10 cellular contexts compared by ENCODE assay signal in genomic region chr1:201917362-201918033, GRCh38. TPM values are rescaled to one million over a fixed set of nuclear protein-coding genes. Genes with fewer than 3 reads are reported as not detected.
DNase-seq lines count a peak whose midpoint lies in the region; ATAC-seq and TF ChIP-seq lines count a peak whose summit lies in the region.
"Had no signal": no experiment of that assay in that cellular context is flagged by ENCODE, and none has a peak within 500 bp of the region (broad histone marks: within the 10 kb centered on the region; RNA-seq: fewer than 3 reads in every experiment).

No MANE protein-coding gene starts in this region.

- H3K27me3 ChIP-seq in liver (ENCODE audit: control insufficient read depth in 4 of 4, insufficient read depth in 4 of 4, low read length in 3 of 4), result no peaks in the 10 kb centered on the region

- ATAC-seq in GM21786 (IDR thresholded peaks at IDR 0.05; ENCODE audit: unreplicated experiment), result no peak
- no peak for ATAC-seq in activated T-cell treated with anti-CD3 and anti-CD28 coated beads, Interleukin-2, amount 50 U/mL, for 72 hours (replicated peaks in 1 of 2)
- ATAC-seq in GM21723 (IDR thresholded peaks at IDR 0.05; ENCODE audit: unreplicated experiment), result no peak

- no peak for TF ChIP-seq CTCF in liver (IDR thresholded peaks at IDR 0.05; ENCODE audit: low read depth, low read length, missing input control)

- no peak overlapping the region for H3K4me3 Mint-ChIP-seq in activated T-cell treated with anti-CD3 and anti-CD28 coated beads, Interleukin-2, amount 50 U/mL, for 72 hours

- H3K27ac Mint-ChIP-seq in activated T-cell treated with anti-CD3 and anti-CD28 coated beads, Interleukin-2, amount 50 U/mL, for 72 hours, result no peak overlapping the region

- no peak for TF ChIP-seq RAD21 in liver (IDR thresholded peaks at IDR 0.05)

- H3K27ac ChIP-seq in cingulate gyrus (ENCODE audit: low read depth, low read length), result peak overlapping the region; percentile 60
- peak overlapping the region in 1 of 2 donors; percentile 18 for H3K27ac ChIP-seq in liver (ENCODE audit: low read depth in 1 of 2, low read length in 2 of 2)
- H3K27ac ChIP-seq in temporal lobe (ENCODE audit: low read depth, low read length), result peak overlapping the region; percentile 53

- no peaks in the 10 kb centered on the region for H3K9me3 ChIP-seq in liver (ENCODE audit: control insufficient read depth in 4 of 4, low read length in 3 of 4)

- peaks cover 0 to 3% (median 0%) of the 10 kb centered on the region in 4 donors for H3K4me1 ChIP-seq in liver (ENCODE audit: control insufficient read depth in 4 of 4, insufficient read depth in 4 of 4, low read length in 3 of 4)

- WGBS in liver, result 86% methylated on average over 7 of the region's 7 CpGs

- H3K4me3 ChIP-seq in liver (ENCODE audit: low read depth in 1 of 3, low read length in 3 of 3), result no peak overlapping the region

- H3K9me3 Mint-ChIP-seq in activated T-cell treated with anti-CD3 and anti-CD28 coated beads, Interleukin-2, amount 50 U/mL, for 72 hours, result no peaks in the 10 kb centered on the region

- H3K4me1 Mint-ChIP-seq in activated T-cell treated with anti-CD3 and anti-CD28 coated beads, Interleukin-2, amount 50 U/mL, for 72 hours (ENCODE audit: low read depth), result no peaks in the 10 kb centered on the region

- no peaks in the 10 kb centered on the region for H3K36me3 Mint-ChIP-seq in activated T-cell treated with anti-CD3 and anti-CD28 coated beads, Interleukin-2, amount 50 U/mL, for 72 hours (ENCODE audit: insufficient read depth in 2 of 2)

- H3K9ac ChIP-seq in liver (ENCODE audit: low read depth in 1 of 2, low read length in 2 of 2), result no peak overlapping the region

- no peaks in the 10 kb centered on the region for H3K36me3 ChIP-seq in liver (ENCODE audit: control insufficient read depth in 4 of 4, insufficient read depth in 3 of 4, low read depth in 1 of 4, low read length in 3 of 4)

- DNase-seq in LHCN-M2 (ENCODE audit: low read depth) (peak; percentile 91), NCI-H187 treated with DMSO at 0.1 percent for 48 hours (lab: John Stamatoyannopoulos, UW) (no peak)
- DNase-seq in activated T-cell treated with anti-CD3 and anti-CD28 coated beads, Interleukin-2, amount 50 U/mL, for 72 hours, result no peak
- DNase-seq: activated effector memory CD4-positive, alpha-beta T cell treated with Interleukin-2 at 50 U/mL for 16 hours had no signal

- peaks cover 20% of the 10 kb centered on the region for H3K27me3 Mint-ChIP-seq in activated T-cell treated with anti-CD3 and anti-CD28 coated beads, Interleukin-2, amount 50 U/mL, for 72 hours (ENCODE audit: low read depth)

TF ChIP-seq in liver, 16 proteins besides CTCF, POLR2A, EP300 and RAD21:
- TF ChIP-seq MAX (IDR thresholded peaks at IDR 0.05) (no peak), JUND (IDR thresholded peaks at IDR 0.05) (peak; percentile 35 to 53), RXRA (IDR thresholded peaks at IDR 0.05) (peak in 1 of 2 donors; percentile 6), NR2F2 (IDR thresholded peaks at IDR 0.05) (peak; percentile 61), SP1 (IDR thresholded peaks at IDR 0.05) (peak; percentile 41), HNF4A (conservative IDR thresholded peaks at IDR 0.05) (no peak)

RNA-seq across cellular contexts. Expression of gene SHISA4, which starts 28.8 kb away (rescaled TPM):
- total RNA-seq in LHCN-M2 (2014; rRNA removed) (21.0 and 30.6 TPM in 2 replicates), liver (1 to 10 TPM in 1 of 2 donors, under 1 TPM in 1; 0.47 to 1.3 TPM), temporal lobe (17.2 TPM)
- 56.0 TPM for polyA plus RNA-seq in LHCN-M2 (2012)
- polyA plus RNA-seq in liver, result 1 to 10 TPM; 2.8 to 4.1 TPM
- total RNA-seq in activated T-cell treated with anti-CD3 and anti-CD28 coated beads, Interleukin-2, amount 50 U/mL, for 72 hours, result under 1 TPM; 0.94 to 0.97 TPM

RNA-seq across cellular contexts. Expression of gene LMOD1, which starts 28.9 kb away (rescaled TPM):
- 0.13 and 0.29 TPM in 2 replicates for total RNA-seq in LHCN-M2 (2014; rRNA removed)
- 4.2 TPM for polyA plus RNA-seq in LHCN-M2 (2012)
- 1 to 10 TPM in 1 of 2 donors, under 1 TPM in 1; 0.14 to 4.4 TPM for total RNA-seq in liver
- 1 to 10 TPM in 1 of 2 donors, under 1 TPM in 1; 0.47 to 3.9 TPM for polyA plus RNA-seq in liver
- total RNA-seq in temporal lobe, result 0.49 TPM
- total RNA-seq in activated T-cell treated with anti-CD3 and anti-CD28 coated beads, Interleukin-2, amount 50 U/mL, for 72 hours, result not detected
- total RNA-seq: T-helper 1 cell treated with Interleukin-12 subunit alpha and Interleukin-12 subunit beta and Interleukin-4 antibody, amounts not matched to agents 30 ng/mL and 1 ng/mL, for 36 hours had no signal

RNA-seq across cellular contexts. Expression of gene TIMM17A, which starts 37.8 kb away (rescaled TPM):
- total RNA-seq in LHCN-M2 (2014; rRNA removed) (62.8 and 63.1 TPM in 2 replicates), liver (10 to 100 TPM; 21.1 to 43.5 TPM), temporal lobe (41.8 TPM)
- 63.0 TPM for polyA plus RNA-seq in LHCN-M2 (2012)
- 10 to 100 TPM; 58.4 to 72.1 TPM for polyA plus RNA-seq in liver
- total RNA-seq in activated T-cell treated with anti-CD3 and anti-CD28 coated beads, Interleukin-2, amount 50 U/mL, for 72 hours, result 10 to 100 TPM; 34.4 to 40.1 TPM
